Comparison of ENCODE assay signal across 8 cellular contexts in the genomic region with DNA sequence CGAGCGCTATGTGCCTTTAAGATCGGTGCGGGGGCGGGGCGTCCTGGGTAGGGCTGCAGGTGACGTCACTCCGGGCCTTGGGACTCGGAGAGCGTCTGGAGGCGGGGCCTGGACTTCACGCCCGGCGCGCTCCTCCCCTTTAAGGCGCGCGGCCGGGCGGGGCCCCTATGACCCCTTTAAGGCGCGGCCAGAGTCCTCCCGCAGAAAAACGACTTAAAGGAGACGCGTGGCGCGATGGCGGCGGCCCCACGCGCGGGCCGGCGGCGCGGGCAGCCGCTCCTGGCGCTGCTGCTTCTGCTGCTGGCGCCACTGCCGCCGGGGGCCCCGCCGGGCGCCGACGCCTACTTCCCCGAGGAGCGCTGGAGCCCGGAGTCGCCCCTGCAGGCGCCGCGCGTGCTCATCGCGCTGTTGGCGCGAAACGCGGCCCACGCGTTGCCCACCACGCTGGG. TPM values are rescaled to one million over a fixed set of nuclear protein-coding genes. Genes with fewer than 3 reads are reported as not detected.
A peak's percentile ranks its signal among the peaks of the same experiment; 100 is the strongest.
DNase-seq lines count a peak whose midpoint lies in the region; ATAC-seq, FAIRE-seq and TF ChIP-seq lines count a peak whose summit lies in the region.

Gene COLGALT1 (plus strand): TSS at position 170 of the 449 bp plus-strand sequence. CDS start 65 bp downstream, at position 235.

- POLR2A ChIA-PET in SK-N-SH (lab: Yijun Ruan, JAX), result no interaction called here

- CTCF ChIA-PET in SK-N-SH (lab: Yijun Ruan, JAX), result interaction anchor here (0.6 to 1.8 kb wide), 2 partner anchors 51 to 1123 kb away, joined by 3 to 10 read pairs; no protein-coding TSS in a partner anchor
- CTCF ChIA-PET in activated naive CD4-positive, alpha-beta T cell treated with anti-CD3 and anti-CD28 coated beads, Interleukin-2, amount 10 ng/mL, durations not matched to agents 7 days and 5 days (lab: Charles Lee), result no interaction called here

- peak within 1 kb of the TSS; percentile 78 for H3K9ac ChIP-seq in SK-N-SH

- H3K9me2 ChIP-seq in SK-N-SH, result no peaks in the 10 kb centered on the region

- H3K4me3 Mint-ChIP-seq in HFFc6, result peak within 1 kb of the TSS; percentile 91
- peak within 1 kb of the TSS; percentile 81 for H3K4me3 Mint-ChIP-seq in activated naive CD4-positive, alpha-beta T cell treated with anti-CD3 and anti-CD28 coated beads, Interleukin-2, amount 10 ng/mL, durations not matched to agents 7 days and 5 days

- H3K9me3 ChIP-seq in SK-N-SH (no peaks in the 10 kb centered on the region), gastroesophageal sphincter (no peaks in the 10 kb centered on the region)

- no peaks in the 10 kb centered on the region for H4K20me1 ChIP-seq in SK-N-SH (ENCODE audit: insufficient read depth)

- peak; percentile 25 to 61 for TF ChIP-seq POLR2A in gastroesophageal sphincter (IDR thresholded peaks at IDR 0.05)

- H3K27me3 ChIP-seq in SK-N-SH (ENCODE audit: insufficient read depth) (no peaks in the 10 kb centered on the region), gastroesophageal sphincter (no peaks in the 10 kb centered on the region)

- peak; percentile 98 for ATAC-seq in gastroesophageal sphincter

- peaks cover 6% of the 10 kb centered on the region for H3F3A ChIP-seq in SK-N-SH (replicated peaks; ENCODE audit: insufficient read depth)

- peak; percentile 87 for DNase-seq in HFFc6
- peak; percentile 98 for DNase-seq in NCI-H1092 (lab: John Stamatoyannopoulos, UW)
- DNase-seq in SK-N-SH, result peak; percentile 99
- peak; percentile 100 for DNase-seq in activated naive CD4-positive, alpha-beta T cell treated with anti-CD3 and anti-CD28 coated beads, Interleukin-2, amount 10 ng/mL, durations not matched to agents 7 days and 5 days
- DNase-seq in non-pigmented ciliary epithelial cell (ENCODE audit: low read depth), result peak; percentile 76
- DNase-seq in substantia nigra (lab: John Stamatoyannopoulos, UW), result peak; percentile 48 to 99 (median 95)

- peaks cover 38% of the 10 kb centered on the region for H3K4me1 Mint-ChIP-seq in HFFc6 (ENCODE audit: low read depth)
- peaks cover 24% of the 10 kb centered on the region for H3K4me1 Mint-ChIP-seq in activated naive CD4-positive, alpha-beta T cell treated with anti-CD3 and anti-CD28 coated beads, Interleukin-2, amount 10 ng/mL, durations not matched to agents 7 days and 5 days

- peak within 1 kb of the TSS; percentile 35 to 67; a peak in 3 of 4 replicates for H3K27ac ChIP-seq in SK-N-SH (ENCODE audit: low read depth in 2 of 2, low read length in 1 of 2)
- H3K27ac ChIP-seq in gastroesophageal sphincter, result peak within 1 kb of the TSS; percentile 44 to 90 (median 84)
- peak within 1 kb of the TSS; percentile 85 for H3K27ac ChIP-seq in substantia nigra (ENCODE audit: low read depth, low read length, poor library complexity, severe bottlenecking)

- no peaks in the 10 kb centered on the region for H3K9me3 Mint-ChIP-seq in HFFc6
- no peaks in the 10 kb centered on the region for H3K9me3 Mint-ChIP-seq in activated naive CD4-positive, alpha-beta T cell treated with anti-CD3 and anti-CD28 coated beads, Interleukin-2, amount 10 ng/mL, durations not matched to agents 7 days and 5 days

- TF ChIP-seq RAD21 in SK-N-SH (IDR thresholded peaks at IDR 0.05; ENCODE audit: low read length), result no peak

- no peaks in the 10 kb centered on the region for H3K27me3 Mint-ChIP-seq in HFFc6 (ENCODE audit: insufficient read depth)
- H3K27me3 Mint-ChIP-seq in activated naive CD4-positive, alpha-beta T cell treated with anti-CD3 and anti-CD28 coated beads, Interleukin-2, amount 10 ng/mL, durations not matched to agents 7 days and 5 days, result peaks cover 5% of the 10 kb centered on the region

- H3K36me3 Mint-ChIP-seq in HFFc6 (ENCODE audit: low read depth), result peaks cover 6% of the 10 kb centered on the region; the same call in 1 of the 2 replicates
- peaks cover 15% of the 10 kb centered on the region for H3K36me3 Mint-ChIP-seq in activated naive CD4-positive, alpha-beta T cell treated with anti-CD3 and anti-CD28 coated beads, Interleukin-2, amount 10 ng/mL, durations not matched to agents 7 days and 5 days

- peaks cover 0 to 7% of the 10 kb centered on the region in 2 experiments; a peak in 2 of 4 replicates for H3K4me1 ChIP-seq in SK-N-SH (ENCODE audit: control insufficient read depth in 1 of 2, insufficient read depth in 2 of 2, low read depth in 1 of 2, low read length in 1 of 2)
- H3K4me1 ChIP-seq in gastroesophageal sphincter, result peaks cover 0 to 46% (median 5%) of the 10 kb centered on the region in 3 donors

- TF ChIP-seq EP300 in SK-N-SH (IDR thresholded peaks at IDR 0.05; ENCODE audit: borderline replicate concordance in 1 of 2, low read depth in 1 of 2, low read length in 1 of 2) (no peak), gastroesophageal sphincter (IDR thresholded peaks at IDR 0.05) (no peak)

- H3K4me2 ChIP-seq in SK-N-SH, result peak within 1 kb of the TSS; percentile 98

- no peak for TF ChIP-seq CTCF in HFFc6 (IDR thresholded peaks at IDR 0.05)
- no peak for TF ChIP-seq CTCF in SK-N-SH (IDR thresholded peaks at IDR 0.05)
- no peak for TF ChIP-seq CTCF in gastroesophageal sphincter (IDR thresholded peaks at IDR 0.05)

- H3K4me3 ChIP-seq in SK-N-SH (ENCODE audit: low read depth in 2 of 2, low read length in 1 of 2), result peak within 1 kb of the TSS; percentile 76 to 93
- peak within 1 kb of the TSS; percentile 83 to 95 for H3K4me3 ChIP-seq in gastroesophageal sphincter

- peaks cover 5 to 10% of the 10 kb centered on the region in 2 experiments for H3K36me3 ChIP-seq in SK-N-SH (replicated peaks in 1 of 2; ENCODE audit: control insufficient read depth in 1 of 2, insufficient read depth in 2 of 2, low read length in 1 of 2)
- H3K36me3 ChIP-seq in gastroesophageal sphincter, result peaks cover 0 to 34% of the 10 kb centered on the region in 2 donors

- peak within 1 kb of the TSS; percentile 91 for H2AFZ ChIP-seq in SK-N-SH (ENCODE audit: low read depth)

- peak within 1 kb of the TSS; percentile 69 for H3K27ac Mint-ChIP-seq in HFFc6
- peak within 1 kb of the TSS; percentile 73 for H3K27ac Mint-ChIP-seq in activated naive CD4-positive, alpha-beta T cell treated with anti-CD3 and anti-CD28 coated beads, Interleukin-2, amount 10 ng/mL, durations not matched to agents 7 days and 5 days

- H3K79me2 ChIP-seq in SK-N-SH (ENCODE audit: insufficient read depth), result peaks cover 20% of the 10 kb centered on the region

- FAIRE-seq in G401.6 (lab: Jason Lieb, UNC), result peak; percentile 96

- 0% methylated on average over 14 of the region's 64 CpGs for WGBS in SK-N-SH (ENCODE audit: low lambda C conversion rate)
- 0% methylated on average over 1 of the region's 64 CpGs; no CpG with 5 or more reads in 1 of the 2 donors for WGBS in gastroesophageal sphincter (ENCODE audit: low coverage in 1 of 2), 2 donors

TF ChIP-seq in SK-N-SH, 30 proteins besides CTCF, POLR2A, EP300 and RAD21:
- TF ChIP-seq FOXJ3 (CRISPR knock-in tag; IDR thresholded peaks at IDR 0.05), result no peak
- TF ChIP-seq, protein P1, sequence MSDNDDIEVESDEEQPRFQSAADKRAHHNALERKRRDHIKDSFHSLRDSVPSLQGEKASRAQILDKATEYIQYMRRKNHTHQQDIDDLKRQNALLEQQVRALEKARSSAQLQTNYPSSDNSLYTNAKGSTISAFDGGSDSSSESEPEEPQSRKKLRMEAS (IDR thresholded peaks at IDR 0.05; ENCODE audit: low read depth), result peak; percentile 76; the same call in 1 of the 2 replicates
- TF ChIP-seq RFX5 (IDR thresholded peaks at IDR 0.05; ENCODE audit: low read length), result 0 out of 2 replicates have a peak, but pooled peaks have one; percentile 32
- peak; percentile 16; the same call in 1 of the 2 replicates for TF ChIP-seq POLR2AphosphoS5 (IDR thresholded peaks at IDR 0.05; ENCODE audit: low read depth, low read length)

RNA-seq across cellular contexts. Expression of gene COLGALT1, which starts in this region (rescaled TPM):
- 100 to 1,000 TPM; 102 to 115 (median 106) TPM for total RNA-seq in HFFc6 (2021; fragmentation: NEBNext Ultra II Directional; extraction: Animal tissue kit (Norgen Biotek cat#: 25700))
- polyA plus RNA-seq in SK-N-SH (2012; rRNA removed), result 75.9 and 83.8 TPM in 2 replicates
- polyA plus RNA-seq in SK-N-SH (2012; cell fraction: cytosol; rRNA removed), result 37.6 and 48.9 TPM in 2 replicates
- 80.5 and 108 TPM in 2 replicates for polyA plus RNA-seq in SK-N-SH (2012; cell fraction: nucleus; rRNA removed)
- 10 to 100 TPM; 54.7 to 78.9 (median 61.2) TPM for total RNA-seq in gastroesophageal sphincter

Comparison
In these comparisons a context has a peak if more than half of its experiments do, and no peak if none do; other contexts are left out.
1. Peak in every context shown above with its lines: DNase-seq, ATAC-seq, H3K4me3 ChIP-seq and H3K27ac ChIP-seq.